ENCODE assay signal across 26 cellular contexts in the genomic region with DNA sequence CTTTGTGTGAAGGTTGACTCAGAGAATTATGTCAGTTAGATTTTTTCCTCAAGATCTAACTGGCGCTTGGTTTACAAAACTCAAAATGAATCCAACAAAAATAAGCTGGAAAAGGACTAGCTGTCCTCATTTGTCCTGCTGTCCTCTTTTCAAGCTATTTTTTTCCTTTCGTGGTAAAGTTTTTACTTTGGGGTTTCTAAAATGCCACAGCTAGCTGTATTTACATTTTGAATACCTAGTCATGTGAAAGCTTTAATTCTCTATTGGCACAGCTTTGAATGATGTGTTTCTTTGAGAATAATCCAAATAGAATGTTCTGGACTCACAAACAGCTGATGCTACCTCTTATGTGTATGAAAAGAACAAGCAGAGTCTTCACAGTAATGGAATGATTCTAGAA.
"Had no signal": no experiment of that assay in that cellular context is flagged by ENCODE, and none has a peak within 500 bp of the region (broad histone marks: within the 10 kb centered on the region; RNA-seq: fewer than 3 reads in every experiment).

No MANE protein-coding gene starts in this region.

- H3K27me3 Mint-ChIP-seq: activated CD4-positive, alpha-beta T cell treated with anti-CD3 and anti-CD28 coated beads, Interleukin-2, amount 10 ng/mL, durations not matched to agents 24 days and 14 days; brain had no signal

- H3K27ac Mint-ChIP-seq: activated CD4-positive, alpha-beta memory T cell treated with anti-CD3 and anti-CD28 coated beads, Interleukin-2, amount 10 ng/mL, durations not matched to agents 7 days and 5 days; activated CD4-positive, alpha-beta T cell treated with anti-CD3 and anti-CD28 coated beads, Interleukin-2, amount 10 ng/mL, durations not matched to agents 24 days and 14 days; activated naive CD4-positive, alpha-beta T cell treated with anti-CD3 and anti-CD28 coated beads, Interleukin-2, amount 50 U/mL, for 72 hours; activated T-cell treated with anti-CD3 and anti-CD28 coated beads, Interleukin-2, amount 50 U/mL, for 72 hours; immature natural killer cell; mesothelial cell of epicardium; natural killer cell; T-cell; T-helper 2 cell treated with Interferon-gamma antibody and Interleukin-4, amounts not matched to agents 5 μg/mL and 100 μg/mL, for 36 hours had no signal

- H3K4me1 ChIP-seq: psoas muscle, tibial nerve had no signal

- H3K36me3 Mint-ChIP-seq: brain, natural killer cell, T-cell had no signal

- H3K4me1 Mint-ChIP-seq: activated CD4-positive, alpha-beta memory T cell treated with anti-CD3 and anti-CD28 coated beads, Interleukin-2, amount 10 ng/mL, durations not matched to agents 7 days and 5 days; activated CD4-positive, alpha-beta T cell treated with anti-CD3 and anti-CD28 coated beads, Interleukin-2, amount 10 ng/mL, durations not matched to agents 24 days and 14 days; immature natural killer cell; natural killer cell; T-cell had no signal

- DNase-seq: activated CD4-positive, alpha-beta memory T cell treated with anti-CD3 and anti-CD28 coated beads, Interleukin-2, amount 10 ng/mL, durations not matched to agents 7 days and 5 days; activated CD4-positive, alpha-beta T cell treated with anti-CD3 and anti-CD28 coated beads, Interleukin-2, amount 10 ng/mL, durations not matched to agents 24 days and 14 days; activated gamma-delta T cell treated with Interleukin-2 at 50 U/mL for 16 hours; activated T-cell treated with anti-CD3 and anti-CD28 coated beads, Interleukin-2, amount 50 U/mL, for 72 hours; dermis blood vessel endothelial cell; effector CD8-positive, alpha-beta T cell; immature natural killer cell; left ventricle myocardium superior; mammary epithelial cell; natural killer cell; ovary; psoas muscle; right cardiac atrium; stimulated activated CD4-positive, alpha-beta T cell treated with anti-CD3 and anti-CD28 coated beads, Interleukin-12 subunit alpha, Interleukin-12 subunit beta, amount 100 ng/mL, for 4 hours; stimulated activated CD4-positive, alpha-beta T cell treated with anti-CD3 and anti-CD28 coated beads, Interleukin-4, amount 100 ng/mL, for 4 hours; stimulated activated naive CD8-positive, alpha-beta T cell treated with anti-CD3 and anti-CD28 coated beads, Interleukin-15, Interleukin-2, amounts not matched to agents 100 U/mL and 50 U/mL, for 24 hours; substantia nigra; T-cell had no signal

- ATAC-seq: activated CD4-positive, CD25-positive, alpha-beta regulatory T cell treated with anti-CD3 and anti-CD28 coated beads, Interleukin-2, amount 50 U/mL, for 24 hours; activated naive CD4-positive, alpha-beta T cell treated with anti-CD3 and anti-CD28 coated beads, Interleukin-2, amount 50 U/mL, for 72 hours; activated T-cell treated with anti-CD3 and anti-CD28 coated beads, Interleukin-2, amount 50 U/mL, for 72 hours; left ventricle myocardium superior; natural killer cell; psoas muscle; right cardiac atrium; stimulated activated naive CD8-positive, alpha-beta T cell treated with anti-CD3 and anti-CD28 coated beads, Interleukin-15, Interleukin-2, amounts not matched to agents 100 U/mL and 50 U/mL, for 24 hours; T-cell had no signal

- H3K4me3 Mint-ChIP-seq: activated CD4-positive, alpha-beta memory T cell treated with anti-CD3 and anti-CD28 coated beads, Interleukin-2, amount 10 ng/mL, durations not matched to agents 7 days and 5 days; activated CD4-positive, alpha-beta T cell treated with anti-CD3 and anti-CD28 coated beads, Interleukin-2, amount 10 ng/mL, durations not matched to agents 24 days and 14 days; activated T-cell treated with anti-CD3 and anti-CD28 coated beads, Interleukin-2, amount 50 U/mL, for 72 hours; brain; immature natural killer cell; mesothelial cell of epicardium; natural killer cell; T-cell; T-helper 2 cell treated with Interferon-gamma antibody and Interleukin-4, amounts not matched to agents 5 μg/mL and 100 μg/mL, for 36 hours had no signal

- H3K36me3 ChIP-seq: ovary, tibial nerve had no signal

- H3K27me3 ChIP-seq: hepatocyte, ovary, tibial nerve had no signal

- H3K9me3 ChIP-seq: ovary, psoas muscle, tibial nerve had no signal

- H3K27ac ChIP-seq: hepatocyte, ovary, psoas muscle, tibial nerve, VCaP had no signal

- H3K4me3 ChIP-seq: hepatocyte, ovary, psoas muscle, tibial nerve had no signal
